ENCODE assay signal across 1 cellular context in the genomic region with DNA sequence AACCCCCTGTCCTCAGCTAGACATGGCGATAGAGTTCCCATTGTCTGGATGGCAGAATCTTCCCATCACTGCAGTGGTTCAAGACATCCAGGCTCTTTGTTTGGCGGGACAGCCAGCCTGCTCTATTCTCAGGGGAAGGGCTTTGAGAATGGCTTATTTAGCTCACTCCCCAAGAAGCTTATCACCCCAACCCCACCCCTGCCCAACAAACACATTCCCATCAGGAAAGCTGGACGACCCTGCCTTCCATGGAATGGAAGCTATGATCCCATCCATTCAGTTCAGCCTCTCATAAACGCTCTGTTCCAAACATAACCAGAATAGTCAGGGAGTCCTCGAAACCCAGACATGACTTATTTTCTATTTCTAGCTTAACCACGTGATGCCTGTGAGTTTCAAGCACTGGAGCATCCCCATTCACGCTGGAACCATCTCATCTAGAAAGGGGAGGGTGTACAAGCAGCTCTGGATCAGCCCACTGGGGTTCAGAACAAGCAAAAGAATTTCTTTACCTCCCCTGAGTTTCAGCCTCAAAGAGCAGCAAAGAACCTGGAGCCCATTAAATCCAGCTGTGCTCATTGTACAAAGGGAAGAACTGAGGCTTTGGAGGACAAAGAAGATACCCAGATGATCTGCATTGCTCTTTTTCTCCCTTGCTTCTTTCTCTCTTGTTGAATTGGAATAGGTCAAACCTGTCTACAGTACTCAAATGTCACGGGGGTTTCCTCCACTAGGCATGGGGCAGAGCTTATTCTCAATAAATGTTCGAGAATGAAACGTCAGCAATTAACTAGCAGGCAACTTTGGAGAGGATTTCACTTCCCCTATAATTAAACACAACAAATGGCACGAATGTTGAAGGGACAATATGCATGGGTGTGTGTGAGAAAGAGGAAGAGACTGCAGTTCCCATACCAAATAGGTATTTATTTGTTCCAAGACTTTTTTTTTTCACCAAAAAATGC.
TF ChIP-seq lines count a peak whose summit lies in the region.

No MANE protein-coding gene starts in this region.

TF ChIP-seq in GM12878, 131 proteins besides CTCF, POLR2A, EP300 and RAD21 (continued from another document and continues in another):
- no peak for TF ChIP-seq FOS (IDR thresholded peaks at IDR 0.05; ENCODE audit: borderline replicate concordance, extremely low read depth, insufficient read length)
- TF ChIP-seq, protein P1, sequence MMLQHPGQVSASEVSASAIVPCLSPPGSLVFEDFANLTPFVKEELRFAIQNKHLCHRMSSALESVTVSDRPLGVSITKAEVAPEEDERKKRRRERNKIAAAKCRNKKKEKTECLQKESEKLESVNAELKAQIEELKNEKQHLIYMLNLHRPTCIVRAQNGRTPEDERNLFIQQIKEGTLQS (IDR thresholded peaks at IDR 0.05; ENCODE audit: borderline replicate concordance, extremely low read depth, low read depth, low read length): no peak
- TF ChIP-seq HDGF (IDR thresholded peaks at IDR 0.05): no peak
- no peak for TF ChIP-seq TARDBP (IDR thresholded peaks at IDR 0.05; ENCODE audit: borderline replicate concordance)
- peak; percentile 47; the same call in 1 of the 2 replicates for TF ChIP-seq CREB1 (IDR thresholded peaks at IDR 0.05; ENCODE audit: low read depth)
- TF ChIP-seq TBL1XR1 (IDR thresholded peaks at IDR 0.05; ENCODE audit: low read depth, low read length): 0 out of 2 replicates have a peak, but pooled peaks have one; percentile 24
- TF ChIP-seq CHD2 (IDR thresholded peaks at IDR 0.05; ENCODE audit: borderline replicate concordance, low read depth, low read length): peak; percentile 13; the same call in 1 of the 2 replicates
- peak; percentile 46; the same call in 1 of the 2 replicates for TF ChIP-seq SREBF1 (IDR thresholded peaks at IDR 0.05; ENCODE audit: low read length)
- TF ChIP-seq NBN (IDR thresholded peaks at IDR 0.05): peak; percentile 80
- TF ChIP-seq POU2F2 (IDR thresholded peaks at IDR 0.05; ENCODE audit: borderline replicate concordance, low read depth, low read length): peak; percentile 91; the same call in 1 of the 3 replicates
- peak; percentile 87 to 91; a peak in 3 of 4 replicates for TF ChIP-seq IKZF2 (IDR thresholded peaks at IDR 0.05)
- TF ChIP-seq, protein P2, sequence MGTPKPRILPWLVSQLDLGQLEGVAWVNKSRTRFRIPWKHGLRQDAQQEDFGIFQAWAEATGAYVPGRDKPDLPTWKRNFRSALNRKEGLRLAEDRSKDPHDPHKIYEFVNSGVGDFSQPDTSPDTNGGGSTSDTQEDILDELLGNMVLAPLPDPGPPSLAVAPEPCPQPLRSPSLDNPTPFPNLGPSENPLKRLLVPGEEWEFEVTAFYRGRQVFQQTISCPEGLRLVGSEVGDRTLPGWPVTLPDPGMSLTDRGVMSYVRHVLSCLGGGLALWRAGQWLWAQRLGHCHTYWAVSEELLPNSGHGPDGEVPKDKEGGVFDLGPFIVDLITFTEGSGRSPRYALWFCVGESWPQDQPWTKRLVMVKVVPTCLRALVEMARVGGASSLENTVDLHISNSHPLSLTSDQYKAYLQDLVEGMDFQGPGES (IDR thresholded peaks at IDR 0.05): no peak
- no peak for TF ChIP-seq CHD4 (IDR thresholded peaks at IDR 0.05)
- peak; percentile 30 to 44 for TF ChIP-seq BHLHE40 (IDR thresholded peaks at IDR 0.05; ENCODE audit: borderline replicate concordance in 1 of 2, low read depth in 2 of 2, low read length in 1 of 2)
- peak; percentile 66 for TF ChIP-seq NFIC (IDR thresholded peaks at IDR 0.05; ENCODE audit: low read depth, low read length)
- TF ChIP-seq KLF5 (IDR thresholded peaks at IDR 0.05; ENCODE audit: partially characterized antibody): peak; percentile 28
- TF ChIP-seq, protein P3, sequence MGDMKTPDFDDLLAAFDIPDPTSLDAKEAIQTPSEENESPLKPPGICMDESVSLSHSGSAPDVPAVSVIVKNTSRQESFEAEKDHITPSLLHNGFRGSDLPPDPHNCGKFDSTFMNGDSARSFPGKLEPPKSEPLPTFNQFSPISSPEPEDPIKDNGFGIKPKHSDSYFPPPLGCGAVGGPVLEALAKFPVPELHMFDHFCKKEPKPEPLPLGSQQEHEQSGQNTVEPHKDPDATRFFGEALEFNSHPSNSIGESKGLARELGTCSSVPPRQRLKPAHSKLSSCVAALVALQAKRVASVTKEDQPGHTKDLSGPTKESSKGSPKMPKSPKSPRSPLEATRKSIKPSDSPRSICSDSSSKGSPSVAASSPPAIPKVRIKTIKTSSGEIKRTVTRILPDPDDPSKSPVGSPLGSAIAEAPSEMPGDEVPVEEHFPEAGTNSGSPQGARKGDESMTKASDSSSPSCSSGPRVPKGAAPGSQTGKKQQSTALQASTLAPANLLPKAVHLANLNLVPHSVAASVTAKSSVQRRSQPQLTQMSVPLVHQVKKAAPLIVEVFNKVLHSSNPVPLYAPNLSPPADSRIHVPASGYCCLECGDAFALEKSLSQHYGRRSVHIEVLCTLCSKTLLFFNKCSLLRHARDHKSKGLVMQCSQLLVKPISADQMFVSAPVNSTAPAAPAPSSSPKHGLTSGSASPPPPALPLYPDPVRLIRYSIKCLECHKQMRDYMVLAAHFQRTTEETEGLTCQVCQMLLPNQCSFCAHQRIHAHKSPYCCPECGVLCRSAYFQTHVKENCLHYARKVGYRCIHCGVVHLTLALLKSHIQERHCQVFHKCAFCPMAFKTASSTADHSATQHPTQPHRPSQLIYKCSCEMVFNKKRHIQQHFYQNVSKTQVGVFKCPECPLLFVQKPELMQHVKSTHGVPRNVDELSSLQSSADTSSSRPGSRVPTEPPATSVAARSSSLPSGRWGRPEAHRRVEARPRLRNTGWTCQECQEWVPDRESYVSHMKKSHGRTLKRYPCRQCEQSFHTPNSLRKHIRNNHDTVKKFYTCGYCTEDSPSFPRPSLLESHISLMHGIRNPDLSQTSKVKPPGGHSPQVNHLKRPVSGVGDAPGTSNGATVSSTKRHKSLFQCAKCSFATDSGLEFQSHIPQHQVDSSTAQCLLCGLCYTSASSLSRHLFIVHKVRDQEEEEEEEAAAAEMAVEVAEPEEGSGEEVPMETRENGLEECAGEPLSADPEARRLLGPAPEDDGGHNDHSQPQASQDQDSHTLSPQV (IDR thresholded peaks at IDR 0.05): no peak
- 0 out of 2 replicates have a peak, but pooled peaks have one; percentile 48 for TF ChIP-seq GATAD2B (conservative IDR thresholded peaks at IDR 0.05; ENCODE audit: low read depth)
- TF ChIP-seq, protein P4, sequence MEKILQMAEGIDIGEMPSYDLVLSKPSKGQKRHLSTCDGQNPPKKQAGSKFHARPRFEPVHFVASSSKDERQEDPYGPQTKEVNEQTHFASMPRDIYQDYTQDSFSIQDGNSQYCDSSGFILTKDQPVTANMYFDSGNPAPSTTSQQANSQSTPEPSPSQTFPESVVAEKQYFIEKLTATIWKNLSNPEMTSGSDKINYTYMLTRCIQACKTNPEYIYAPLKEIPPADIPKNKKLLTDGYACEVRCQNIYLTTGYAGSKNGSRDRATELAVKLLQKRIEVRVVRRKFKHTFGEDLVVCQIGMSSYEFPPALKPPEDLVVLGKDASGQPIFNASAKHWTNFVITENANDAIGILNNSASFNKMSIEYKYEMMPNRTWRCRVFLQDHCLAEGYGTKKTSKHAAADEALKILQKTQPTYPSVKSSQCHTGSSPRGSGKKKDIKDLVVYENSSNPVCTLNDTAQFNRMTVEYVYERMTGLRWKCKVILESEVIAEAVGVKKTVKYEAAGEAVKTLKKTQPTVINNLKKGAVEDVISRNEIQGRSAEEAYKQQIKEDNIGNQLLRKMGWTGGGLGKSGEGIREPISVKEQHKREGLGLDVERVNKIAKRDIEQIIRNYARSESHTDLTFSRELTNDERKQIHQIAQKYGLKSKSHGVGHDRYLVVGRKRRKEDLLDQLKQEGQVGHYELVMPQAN (conservative IDR thresholded peaks at IDR 0.05): 0 out of 2 replicates have a peak, but pooled peaks have one; percentile 47
- peak; percentile 66 for TF ChIP-seq EED (IDR thresholded peaks at IDR 0.05; ENCODE audit: low read depth)
- peak; percentile 75; the same call in 1 of the 2 replicates for TF ChIP-seq FOXM1 (IDR thresholded peaks at IDR 0.05; ENCODE audit: low read depth, low read length)
- TF ChIP-seq, protein P5, sequence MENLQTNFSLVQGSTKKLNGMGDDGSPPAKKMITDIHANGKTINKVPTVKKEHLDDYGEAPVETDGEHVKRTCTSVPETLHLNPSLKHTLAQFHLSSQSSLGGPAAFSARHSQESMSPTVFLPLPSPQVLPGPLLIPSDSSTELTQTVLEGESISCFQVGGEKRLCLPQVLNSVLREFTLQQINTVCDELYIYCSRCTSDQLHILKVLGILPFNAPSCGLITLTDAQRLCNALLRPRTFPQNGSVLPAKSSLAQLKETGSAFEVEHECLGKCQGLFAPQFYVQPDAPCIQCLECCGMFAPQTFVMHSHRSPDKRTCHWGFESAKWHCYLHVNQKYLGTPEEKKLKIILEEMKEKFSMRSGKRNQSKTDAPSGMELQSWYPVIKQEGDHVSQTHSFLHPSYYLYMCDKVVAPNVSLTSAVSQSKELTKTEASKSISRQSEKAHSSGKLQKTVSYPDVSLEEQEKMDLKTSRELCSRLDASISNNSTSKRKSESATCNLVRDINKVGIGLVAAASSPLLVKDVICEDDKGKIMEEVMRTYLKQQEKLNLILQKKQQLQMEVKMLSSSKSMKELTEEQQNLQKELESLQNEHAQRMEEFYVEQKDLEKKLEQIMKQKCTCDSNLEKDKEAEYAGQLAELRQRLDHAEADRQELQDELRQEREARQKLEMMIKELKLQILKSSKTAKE (IDR thresholded peaks at IDR 0.05; ENCODE audit: low read depth, poor library complexity, severe bottlenecking): peak; percentile 62
- TF ChIP-seq TCF12 (IDR thresholded peaks at IDR 0.05; ENCODE audit: low read depth, low read length): 0 out of 2 replicates have a peak, but pooled peaks have one; percentile 44
- TF ChIP-seq, protein P6, sequence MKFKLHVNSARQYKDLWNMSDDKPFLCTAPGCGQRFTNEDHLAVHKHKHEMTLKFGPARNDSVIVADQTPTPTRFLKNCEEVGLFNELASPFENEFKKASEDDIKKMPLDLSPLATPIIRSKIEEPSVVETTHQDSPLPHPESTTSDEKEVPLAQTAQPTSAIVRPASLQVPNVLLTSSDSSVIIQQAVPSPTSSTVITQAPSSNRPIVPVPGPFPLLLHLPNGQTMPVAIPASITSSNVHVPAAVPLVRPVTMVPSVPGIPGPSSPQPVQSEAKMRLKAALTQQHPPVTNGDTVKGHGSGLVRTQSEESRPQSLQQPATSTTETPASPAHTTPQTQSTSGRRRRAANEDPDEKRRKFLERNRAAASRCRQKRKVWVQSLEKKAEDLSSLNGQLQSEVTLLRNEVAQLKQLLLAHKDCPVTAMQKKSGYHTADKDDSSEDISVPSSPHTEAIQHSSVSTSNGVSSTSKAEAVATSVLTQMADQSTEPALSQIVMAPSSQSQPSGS (IDR thresholded peaks at IDR 0.05; ENCODE audit: low read length): 0 out of 2 replicates have a peak, but pooled peaks have one; percentile 31
- TF ChIP-seq, protein P7, sequence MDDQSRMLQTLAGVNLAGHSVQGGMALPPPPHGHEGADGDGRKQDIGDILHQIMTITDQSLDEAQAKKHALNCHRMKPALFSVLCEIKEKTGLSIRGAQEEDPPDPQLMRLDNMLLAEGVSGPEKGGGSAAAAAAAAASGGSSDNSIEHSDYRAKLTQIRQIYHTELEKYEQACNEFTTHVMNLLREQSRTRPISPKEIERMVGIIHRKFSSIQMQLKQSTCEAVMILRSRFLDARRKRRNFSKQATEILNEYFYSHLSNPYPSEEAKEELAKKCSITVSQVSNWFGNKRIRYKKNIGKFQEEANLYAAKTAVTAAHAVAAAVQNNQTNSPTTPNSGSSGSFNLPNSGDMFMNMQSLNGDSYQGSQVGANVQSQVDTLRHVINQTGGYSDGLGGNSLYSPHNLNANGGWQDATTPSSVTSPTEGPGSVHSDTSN (IDR thresholded peaks at IDR 0.05; ENCODE audit: insufficient replicate concordance, low read depth, low read length): no peak
- 0 out of 2 replicates have a peak, but pooled peaks have one; percentile 34 for TF ChIP-seq ZNF217 (IDR thresholded peaks at IDR 0.05)
- TF ChIP-seq, protein P8, sequence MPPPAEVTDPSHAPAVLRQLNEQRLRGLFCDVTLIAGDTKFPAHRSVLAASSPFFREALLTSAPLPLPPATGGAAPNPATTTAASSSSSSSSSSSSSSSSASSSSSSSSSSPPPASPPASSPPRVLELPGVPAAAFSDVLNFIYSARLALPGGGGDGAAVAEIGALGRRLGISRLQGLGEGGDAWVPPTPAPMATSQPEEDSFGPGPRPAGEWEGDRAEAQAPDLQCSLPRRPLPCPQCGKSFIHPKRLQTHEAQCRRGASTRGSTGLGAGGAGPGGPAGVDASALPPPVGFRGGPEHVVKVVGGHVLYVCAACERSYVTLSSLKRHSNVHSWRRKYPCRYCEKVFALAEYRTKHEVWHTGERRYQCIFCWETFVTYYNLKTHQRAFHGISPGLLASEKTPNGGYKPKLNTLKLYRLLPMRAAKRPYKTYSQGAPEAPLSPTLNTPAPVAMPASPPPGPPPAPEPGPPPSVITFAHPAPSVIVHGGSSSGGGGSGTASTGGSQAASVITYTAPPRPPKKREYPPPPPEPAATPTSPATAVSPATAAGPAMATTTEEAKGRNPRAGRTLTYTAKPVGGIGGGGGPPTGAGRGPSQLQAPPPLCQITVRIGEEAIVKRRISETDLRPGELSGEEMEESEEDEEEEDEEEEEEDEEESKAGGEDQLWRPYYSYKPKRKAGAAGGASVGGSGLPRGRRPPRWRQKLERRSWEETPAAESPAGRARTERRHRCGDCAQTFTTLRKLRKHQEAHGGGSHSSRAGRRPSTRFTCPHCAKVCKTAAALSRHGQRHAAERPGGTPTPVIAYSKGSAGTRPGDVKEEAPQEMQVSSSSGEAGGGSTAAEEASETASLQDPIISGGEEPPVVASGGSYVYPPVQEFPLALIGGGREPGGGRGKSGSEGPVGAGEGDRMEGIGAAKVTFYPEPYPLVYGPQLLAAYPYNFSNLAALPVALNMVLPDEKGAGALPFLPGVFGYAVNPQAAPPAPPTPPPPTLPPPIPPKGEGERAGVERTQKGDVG (CRISPR knock-in tag; IDR thresholded peaks at IDR 0.05): no peak
- no peak for TF ChIP-seq PAX5 (IDR thresholded peaks at IDR 0.05; ENCODE audit: borderline replicate concordance, low read depth, low read length)
- TF ChIP-seq BMI1 (IDR thresholded peaks at IDR 0.05; ENCODE audit: borderline replicate concordance): peak; percentile 13; the same call in 1 of the 2 replicates
- no peak for TF ChIP-seq RELA (IDR thresholded peaks at IDR 0.05; ENCODE audit: borderline replicate concordance, partially characterized antibody)
- TF ChIP-seq, protein P9, sequence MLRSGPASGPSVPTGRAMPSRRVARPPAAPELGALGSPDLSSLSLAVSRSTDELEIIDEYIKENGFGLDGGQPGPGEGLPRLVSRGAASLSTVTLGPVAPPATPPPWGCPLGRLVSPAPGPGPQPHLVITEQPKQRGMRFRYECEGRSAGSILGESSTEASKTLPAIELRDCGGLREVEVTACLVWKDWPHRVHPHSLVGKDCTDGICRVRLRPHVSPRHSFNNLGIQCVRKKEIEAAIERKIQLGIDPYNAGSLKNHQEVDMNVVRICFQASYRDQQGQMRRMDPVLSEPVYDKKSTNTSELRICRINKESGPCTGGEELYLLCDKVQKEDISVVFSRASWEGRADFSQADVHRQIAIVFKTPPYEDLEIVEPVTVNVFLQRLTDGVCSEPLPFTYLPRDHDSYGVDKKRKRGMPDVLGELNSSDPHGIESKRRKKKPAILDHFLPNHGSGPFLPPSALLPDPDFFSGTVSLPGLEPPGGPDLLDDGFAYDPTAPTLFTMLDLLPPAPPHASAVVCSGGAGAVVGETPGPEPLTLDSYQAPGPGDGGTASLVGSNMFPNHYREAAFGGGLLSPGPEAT (IDR thresholded peaks at IDR 0.05; ENCODE audit: low read depth): peak; percentile 96
- no peak for TF ChIP-seq POLR2AphosphoS2 (IDR thresholded peaks at IDR 0.05; ENCODE audit: low read depth, low read length)
- TF ChIP-seq ATF7 (IDR thresholded peaks at IDR 0.05; ENCODE audit: low read depth): peak; percentile 79
